Comparison of ENCODE assay signal across 20 cellular contexts in genomic region chr6:155894758-155895157, GRCh38.
DNase-seq lines count a peak whose midpoint lies in the region; TF ChIP-seq lines count a peak whose summit lies in the region.
"Had no signal": no experiment of that assay in that cellular context is flagged by ENCODE, and none has a peak within 500 bp of the region (broad histone marks: within the 10 kb centered on the region; RNA-seq: fewer than 3 reads in every experiment).

No MANE protein-coding gene starts in this region.

- intact Hi-C loops in dorsolateral prefrontal cortex (cut with DNase I) = no loop called here

- DNase-seq in H9 (no peak), iPS DF 19.7 (ENCODE audit: low read depth, low spot score) (peak; percentile 65), smooth muscle cell (lab: John Stamatoyannopoulos, UW; ENCODE audit: unreplicated experiment) (no peak), MV-4-11 (lab: John Stamatoyannopoulos, UW) (no peak), GM13976 (ENCODE audit: low spot score) (no peak), dorsolateral prefrontal cortex (no peak)
- DNase-seq: C1 segment of cervical spinal cord; CD4-positive, alpha-beta memory T cell; COR-L47; DMS53; NCI-H1105; NCI-H1436 treated with DMSO at 0.1 percent for 48 hours; NCI-H2029; NCI-H2227 treated with DMSO at 0.1 percent for 48 hours; NCI-H526 treated with DMSO at 0.1 percent for 48 hours; Right ventricle myocardium superior; RPMI8226 had no signal

- H2AFZ ChIP-seq in H9 (ENCODE audit: low read length) (no peak overlapping the region), smooth muscle cell (ENCODE audit: low read depth) (peak overlapping the region; percentile 35)

- H3K27ac ChIP-seq in H9 (ENCODE audit: insufficient read length, low read depth, low read length) (peak overlapping the region; percentile 9), HUES64 (ENCODE audit: low read depth, low read length) (peak overlapping the region; percentile 76), smooth muscle cell (ENCODE audit: low read depth) (no peak overlapping the region), dorsolateral prefrontal cortex (no peak overlapping the region)
- H3K27ac ChIP-seq: SJSA1 had no signal

- TF ChIP-seq CTCF in H9 (conservative IDR thresholded peaks at IDR 0.05) (no peak), smooth muscle cell (IDR thresholded peaks at IDR 0.05; ENCODE audit: borderline replicate concordance, insufficient read depth, poor library complexity, severe bottlenecking) (no peak), GM13976 (IDR thresholded peaks at IDR 0.05; ENCODE audit: borderline replicate concordance, control extremely low read depth, extremely low read depth, insufficient read depth, missing control alignments) (no peak), dorsolateral prefrontal cortex (IDR thresholded peaks at IDR 0.05 in 54 of 56, conservative IDR thresholded peaks at IDR 0.05 in 2 of 56; ENCODE audit: low read depth in 1 of 56, partially characterized antibody in 56 of 56) (no peak)

- H4K20me1 ChIP-seq in H9 (ENCODE audit: control insufficient read depth, insufficient read depth, insufficient read length) (no peaks in the 10 kb centered on the region), smooth muscle cell (ENCODE audit: low read depth) (no peaks in the 10 kb centered on the region)

- no peak overlapping the region for H2BK15ac ChIP-seq in H9 (ENCODE audit: low read depth, low read length)

- H2BK20ac ChIP-seq in H9 (ENCODE audit: low read depth, low read length, poor library complexity, severe bottlenecking) = no peak overlapping the region

- H3K23me2 ChIP-seq in H9 (ENCODE audit: insufficient read length, low read depth, low read length, poor library complexity, severe bottlenecking) = no peaks in the 10 kb centered on the region

- in situ Hi-C loops in GM13976 (cut with MboI; ENCODE audit: low sequenced_read_pairs, unreplicated experiment) = no loop called here

- H3K18ac ChIP-seq in H9 (ENCODE audit: insufficient read length, low read depth, low read length) = no peak overlapping the region

- H3K79me2 ChIP-seq in H9 (ENCODE audit: insufficient read depth, low read length) = no peaks in the 10 kb centered on the region
- H3K79me2 ChIP-seq in smooth muscle cell (ENCODE audit: low read depth) = no peaks in the 10 kb centered on the region

- no CpG with 5 or more reads among the region's 5 CpGs for WGBS in H9 (ENCODE audit: extremely low coverage, insufficient read length, low lambda C conversion rate)
- 48% methylated on average over 3 of the region's 5 CpGs for WGBS in HUES64
- WGBS in smooth muscle cell (ENCODE audit: low lambda C conversion rate) = 76% methylated on average over 5 of the region's 5 CpGs

- H3K9ac ChIP-seq in H9 (ENCODE audit: extremely low read depth, insufficient read length, low read length) = no peak overlapping the region
- H3K9ac ChIP-seq in HUES64 (ENCODE audit: low read depth, low read length) = no peak overlapping the region
- no peak overlapping the region for H3K9ac ChIP-seq in smooth muscle cell (ENCODE audit: low read depth)

- H3K9me3 ChIP-seq in H9 (ENCODE audit: control insufficient read depth, low read depth, low read length) (no peaks in the 10 kb centered on the region), HUES64 (ENCODE audit: insufficient read depth, low read depth, low read length) (no peaks in the 10 kb centered on the region), smooth muscle cell (replicated peaks; ENCODE audit: low read depth) (no peaks in the 10 kb centered on the region)
- H3K9me3 ChIP-seq: SJSA1 had no signal

- no peak overlapping the region for H2AK5ac ChIP-seq in H9 (ENCODE audit: insufficient read length, low read length)

- H2BK5ac ChIP-seq in H9 (ENCODE audit: insufficient read length, low read length) = no peak overlapping the region

- no peak overlapping the region for H3K4me2 ChIP-seq in H9 (ENCODE audit: insufficient read depth, insufficient read length, low read length)
- H3K4me2 ChIP-seq in smooth muscle cell = no peak overlapping the region

- H3K23ac ChIP-seq in H9 (ENCODE audit: insufficient read length, low read depth, low read length) = no peak overlapping the region

- H3K79me1 ChIP-seq in H9 (ENCODE audit: insufficient read depth, low read depth, low read length, poor library complexity, severe bottlenecking) = no peaks in the 10 kb centered on the region

- no peak overlapping the region for H4K8ac ChIP-seq in H9 (replicated peaks; ENCODE audit: insufficient read length, low read depth, low read length)

- H3F3A ChIP-seq in smooth muscle cell (ENCODE audit: low read depth) = no peaks in the 10 kb centered on the region

- peak overlapping the region; percentile 92 to 98 (median 93); a peak in 6 of 7 replicates for H3K27ac Mint-ChIP-seq in H9
- H3K27ac Mint-ChIP-seq: CD4-positive, alpha-beta memory T cell; IgD-negative memory B cell had no signal

- H3K27me3 Mint-ChIP-seq in H9 (ENCODE audit: low read depth) = no peaks in the 10 kb centered on the region
- H3K27me3 Mint-ChIP-seq: CD4-positive, alpha-beta memory T cell; IgD-negative memory B cell had no signal

- H3K4me1 Mint-ChIP-seq in H9 = peaks cover 30% of the 10 kb centered on the region in 2 experiments
- H3K4me1 Mint-ChIP-seq: CD4-positive, alpha-beta memory T cell; IgD-negative memory B cell had no signal

- no peak overlapping the region for H3K4me3 ChIP-seq in HUES64 (ENCODE audit: low read length)
- no peak overlapping the region for H3K4me3 ChIP-seq in smooth muscle cell
- H3K4me3 ChIP-seq in dorsolateral prefrontal cortex = no peak overlapping the region
- H3K4me3 ChIP-seq: SJSA1 had no signal

- H3K4me3 Mint-ChIP-seq in H9 = no peak overlapping the region
- H3K4me3 Mint-ChIP-seq: CD4-positive, alpha-beta memory T cell; IgD-negative memory B cell had no signal

- no peak overlapping the region for H4K91ac ChIP-seq in H9 (ENCODE audit: insufficient read length, low read depth, low read length)

- H3T11ph ChIP-seq in H9 (ENCODE audit: low read length) = no peak overlapping the region

- H3K56ac ChIP-seq in H9 (ENCODE audit: insufficient read length, low read depth, low read length) = no peak overlapping the region

- no peak overlapping the region for H2BK12ac ChIP-seq in H9 (ENCODE audit: insufficient read length, low read depth, low read length)

- H3K4me1 ChIP-seq in H9 (ENCODE audit: insufficient read depth, low read length) (peaks cover 8% of the 10 kb centered on the region; the same call in 1 of the 2 replicates), HUES64 (ENCODE audit: insufficient read depth, low read length) (peaks cover 30% of the 10 kb centered on the region), smooth muscle cell (ENCODE audit: low read depth) (no peaks in the 10 kb centered on the region)

- 0 out of 5 replicates have a peak, but pooled peaks cover 0 to 3% of the 10 kb centered on the region in 2 experiments for H3K9me3 Mint-ChIP-seq in H9
- H3K9me3 Mint-ChIP-seq: IgD-negative memory B cell had no signal

- no peak overlapping the region for H4K5ac ChIP-seq in H9 (ENCODE audit: insufficient read length, low read depth, low read length)

- H3K14ac ChIP-seq in H9 (ENCODE audit: insufficient read depth, low read length) = no peak overlapping the region

- peaks cover 0 to 2% (median 0%) of the 10 kb centered on the region in 3 experiments; a peak in 2 of 7 replicates for H3K36me3 Mint-ChIP-seq in H9 (ENCODE audit: insufficient read depth in 1 of 3, low read depth in 3 of 3)
- H3K36me3 Mint-ChIP-seq: CD4-positive, alpha-beta memory T cell had no signal

- no peak overlapping the region for H3K4ac ChIP-seq in H9 (ENCODE audit: low read depth, low read length)

- no peaks in the 10 kb centered on the region for H3K27me3 ChIP-seq in H9 (ENCODE audit: insufficient read depth, low read length)
- H3K27me3 ChIP-seq in HUES64 (ENCODE audit: insufficient read depth, low read length) = no peaks in the 10 kb centered on the region
- no peaks in the 10 kb centered on the region for H3K27me3 ChIP-seq in smooth muscle cell (ENCODE audit: low read depth)
- no peaks in the 10 kb centered on the region for H3K27me3 ChIP-seq in dorsolateral prefrontal cortex
- H3K27me3 ChIP-seq: SJSA1 had no signal

- H3K36me3 ChIP-seq in HUES64 (ENCODE audit: insufficient read depth, low read length) = no peaks in the 10 kb centered on the region
- no peaks in the 10 kb centered on the region for H3K36me3 ChIP-seq in smooth muscle cell (ENCODE audit: low read depth)
- H3K36me3 ChIP-seq: SJSA1 had no signal

- no peak overlapping the region for H2BK120ac ChIP-seq in H9 (ENCODE audit: low read depth, low read length, poor library complexity, severe bottlenecking)

Comparison
In these comparisons a context has a peak if more than half of its experiments do, and no peak if none do; other contexts are left out.
1. H3K27ac ChIP-seq: peak in H9 (single experiment) and HUES64 (single experiment); none in smooth muscle cell (single experiment) and dorsolateral prefrontal cortex (0 of 59).